1 cellular context compared by ENCODE assay signal in genomic region chr11:10893713-10894112, GRCh38.
A peak's percentile ranks its signal among the peaks of the same experiment; 100 is the strongest.
TF ChIP-seq lines count a peak whose summit lies in the region.

No MANE protein-coding gene starts in this region.

TF ChIP-seq in A549, 52 proteins besides CTCF, POLR2A, EP300 and RAD21 (continued from another document):
- 0 out of 2 replicates have a peak, but pooled peaks have one; percentile 14 for TF ChIP-seq MAX (IDR thresholded peaks at IDR 0.05)
- TF ChIP-seq, protein P1, sequence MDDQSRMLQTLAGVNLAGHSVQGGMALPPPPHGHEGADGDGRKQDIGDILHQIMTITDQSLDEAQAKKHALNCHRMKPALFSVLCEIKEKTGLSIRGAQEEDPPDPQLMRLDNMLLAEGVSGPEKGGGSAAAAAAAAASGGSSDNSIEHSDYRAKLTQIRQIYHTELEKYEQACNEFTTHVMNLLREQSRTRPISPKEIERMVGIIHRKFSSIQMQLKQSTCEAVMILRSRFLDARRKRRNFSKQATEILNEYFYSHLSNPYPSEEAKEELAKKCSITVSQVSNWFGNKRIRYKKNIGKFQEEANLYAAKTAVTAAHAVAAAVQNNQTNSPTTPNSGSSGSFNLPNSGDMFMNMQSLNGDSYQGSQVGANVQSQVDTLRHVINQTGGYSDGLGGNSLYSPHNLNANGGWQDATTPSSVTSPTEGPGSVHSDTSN (IDR thresholded peaks at IDR 0.05) = no peak
- TF ChIP-seq JUNB (IDR thresholded peaks at IDR 0.05) = peak; percentile 89
- TF ChIP-seq FOXS1 (CRISPR knock-in tag; IDR thresholded peaks at IDR 0.05) = no peak
- peak; percentile 81 for TF ChIP-seq FOSL2 (IDR thresholded peaks at IDR 0.05)
- peak; percentile 91 for TF ChIP-seq FOSL2 (CRISPR knock-in tag; IDR thresholded peaks at IDR 0.05)
